9 cellular contexts compared by ENCODE assay signal in the genomic region with DNA sequence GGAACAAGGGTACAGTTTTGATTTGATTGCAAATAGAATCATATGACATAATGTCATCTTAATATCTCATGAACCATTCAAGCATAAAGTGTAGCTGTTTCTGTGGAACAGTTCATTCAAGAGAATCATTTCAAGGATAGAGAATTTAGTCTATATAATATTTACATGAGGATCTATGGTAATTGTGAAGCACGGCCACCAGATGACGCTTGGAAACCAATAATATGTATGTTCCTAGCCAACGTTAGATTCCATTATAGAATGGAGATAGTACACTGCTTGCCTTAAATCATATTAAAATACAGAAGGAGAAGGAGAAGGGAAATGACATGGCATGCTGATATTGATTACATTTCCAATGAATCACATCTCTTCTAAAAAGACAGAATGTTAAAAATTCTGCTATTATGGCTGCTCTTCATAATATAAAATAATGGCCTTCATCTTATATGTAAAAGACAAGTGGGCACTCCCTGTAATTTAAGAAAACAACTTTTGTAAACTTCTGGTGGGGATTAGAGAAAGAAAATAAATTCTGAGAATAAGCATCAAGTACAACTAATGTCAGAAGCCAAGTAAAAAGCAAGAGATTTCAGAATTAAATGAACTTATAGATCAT.
DNase-seq lines count a peak whose midpoint lies in the region; ATAC-seq and TF ChIP-seq lines count a peak whose summit lies in the region.
"Had no signal": no experiment of that assay in that cellular context is flagged by ENCODE, and none has a peak within 500 bp of the region (broad histone marks: within the 10 kb centered on the region; RNA-seq: fewer than 3 reads in every experiment).

No MANE protein-coding gene starts in this region.

- peak; percentile 9 to 45 for DNase-seq in NCI-H1930 (lab: John Stamatoyannopoulos, UW)
- DNase-seq in amniotic epithelial cell (ENCODE audit: low read depth) = peak; percentile 44
- DNase-seq in neural progenitor cell (ENCODE audit: low spot score) = peak; percentile 44
- no peak for DNase-seq in AG08396 (ENCODE audit: low spot score)
- no peak for DNase-seq in KG1 (lab: John Stamatoyannopoulos, UW)

- H3K4me1 Mint-ChIP-seq in neural progenitor cell = peaks cover 6% of the 10 kb centered on the region

- H3K79me2 ChIP-seq in neural progenitor cell (ENCODE audit: low read depth) = no peaks in the 10 kb centered on the region

- H3K9ac ChIP-seq in neural progenitor cell = no peak overlapping the region

- H3K27me3 Mint-ChIP-seq in neural progenitor cell (ENCODE audit: insufficient read depth, low read depth) = no peaks in the 10 kb centered on the region
- H3K27me3 Mint-ChIP-seq: IgD-negative memory B cell had no signal

- no peak for ATAC-seq in GM19467 (IDR thresholded peaks at IDR 0.05; ENCODE audit: unreplicated experiment)
- no peak for ATAC-seq in GM21825 (IDR thresholded peaks at IDR 0.05; ENCODE audit: unreplicated experiment)

- no peak overlapping the region for H3K4me3 Mint-ChIP-seq in neural progenitor cell
- H3K4me3 Mint-ChIP-seq: IgD-negative memory B cell had no signal

- H3K27ac ChIP-seq in neural progenitor cell = no peak overlapping the region

- no peak overlapping the region for H3K27ac Mint-ChIP-seq in neural progenitor cell
- H3K27ac Mint-ChIP-seq: IgD-negative memory B cell had no signal

- H4K20me1 ChIP-seq in neural progenitor cell (ENCODE audit: low read depth) = no peaks in the 10 kb centered on the region

- H3K36me3 ChIP-seq in neural progenitor cell = no peaks in the 10 kb centered on the region

- H3K36me3 Mint-ChIP-seq in neural progenitor cell = peaks cover 5% of the 10 kb centered on the region
- H3K36me3 Mint-ChIP-seq: IgD-negative memory B cell had no signal

- H3K4me3 ChIP-seq in neural progenitor cell = no peak overlapping the region

- no peaks in the 10 kb centered on the region for H3F3A ChIP-seq in neural progenitor cell (ENCODE audit: low read depth)

- peaks cover 11% of the 10 kb centered on the region for H3K4me1 ChIP-seq in neural progenitor cell

- peak; percentile 26; the same call in 1 of the 3 replicates for TF ChIP-seq CTCF in GM12872 (IDR thresholded peaks at IDR 0.05; ENCODE audit: insufficient read depth, low read depth, low read length)
- peak; percentile 70 for TF ChIP-seq CTCF in neural progenitor cell (IDR thresholded peaks at IDR 0.05)

- no peak overlapping the region for H3K4me2 ChIP-seq in neural progenitor cell

- no peaks in the 10 kb centered on the region for H3K9me3 ChIP-seq in neural progenitor cell (ENCODE audit: low read depth)

- no peaks in the 10 kb centered on the region for H3K9me3 Mint-ChIP-seq in neural progenitor cell
- H3K9me3 Mint-ChIP-seq: IgD-negative memory B cell had no signal

- H3K27me3 ChIP-seq in neural progenitor cell = no peaks in the 10 kb centered on the region

- no peak overlapping the region for H2AFZ ChIP-seq in neural progenitor cell (replicated peaks)

Comparison
In these comparisons a context has a peak if more than half of its experiments do, and no peak if none do; other contexts are left out.
1. DNase-seq: peak in NCI-H1930 (2 of 2), amniotic epithelial cell (single experiment) and neural progenitor cell (single experiment); none in AG08396 (single experiment) and KG1 (single experiment).